ENCODE assay signal across 8 cellular contexts in the genomic region with DNA sequence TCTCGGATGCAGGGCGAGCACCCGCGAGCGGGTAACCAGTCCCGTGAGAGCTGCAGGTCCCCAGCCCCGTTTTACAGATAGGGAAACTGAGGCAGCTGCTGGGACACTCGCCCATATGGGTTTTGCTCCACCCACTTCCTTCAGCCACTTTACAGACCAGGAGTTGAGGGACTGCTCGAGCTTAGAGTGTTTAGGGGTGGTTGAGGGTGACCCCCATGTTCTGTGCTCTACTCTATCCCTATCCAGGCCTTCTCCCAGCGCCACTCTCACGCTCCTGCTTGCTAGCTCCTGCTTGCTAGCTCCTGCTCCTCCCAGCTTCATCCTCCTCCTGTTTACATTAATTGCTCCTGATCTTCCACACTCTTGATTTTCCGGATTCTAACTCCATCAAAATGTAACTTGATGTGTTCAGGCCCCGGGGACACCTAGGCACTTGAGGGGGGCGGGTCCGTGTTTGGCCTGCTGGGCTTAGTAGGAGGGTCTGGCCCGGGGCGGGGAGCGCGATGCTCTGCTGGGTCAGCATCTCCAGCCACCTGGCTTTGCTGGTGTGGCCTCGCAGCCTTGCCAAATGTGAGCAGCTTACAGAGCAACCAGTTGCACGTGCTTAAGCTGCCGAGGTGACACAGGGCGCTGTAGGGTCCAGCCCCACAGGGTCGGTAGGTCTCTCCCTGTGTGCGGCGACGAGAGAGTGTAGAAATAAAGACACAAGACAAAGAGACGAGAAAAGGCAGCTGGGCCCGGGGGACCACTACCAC. TPM values are rescaled to one million over a fixed set of nuclear protein-coding genes. Genes with fewer than 3 reads are reported as not detected.
DNase-seq lines count a peak whose midpoint lies in the region; ATAC-seq and TF ChIP-seq lines count a peak whose summit lies in the region.

No MANE protein-coding gene starts in this region.

- H3K9me3 ChIP-seq in mononuclear cell (ENCODE audit: low read depth, low read length), result no peaks in the 10 kb centered on the region

- H3K27me3 ChIP-seq in mononuclear cell (ENCODE audit: insufficient read depth, low read length), result no peaks in the 10 kb centered on the region

- H3K27ac ChIP-seq in 22Rv1, result peak overlapping the region; percentile 90; the same call in 1 of the 2 replicates

- ATAC-seq in central memory CD8-positive, alpha-beta T cell (replicated peaks; ENCODE audit: extremely low read depth, poor library complexity, severe bottlenecking), result no peak
- no peak for ATAC-seq in HG03521 (IDR thresholded peaks at IDR 0.05; ENCODE audit: unreplicated experiment)
- no peak for ATAC-seq in HG03095 (IDR thresholded peaks at IDR 0.05; ENCODE audit: unreplicated experiment)

- peaks cover 22 to 34% (median 23%) of the 10 kb centered on the region in 3 donors for H3K4me1 Mint-ChIP-seq in IgD-negative memory B cell
- H3K4me1 Mint-ChIP-seq in central memory CD8-positive, alpha-beta T cell, result peaks cover 34% of the 10 kb centered on the region

- peak overlapping the region; percentile 98 to 100 (median 99) for H3K4me3 Mint-ChIP-seq in IgD-negative memory B cell
- H3K4me3 Mint-ChIP-seq in central memory CD8-positive, alpha-beta T cell, result peak overlapping the region; percentile 99

- no peak for DNase-seq in central memory CD8-positive, alpha-beta T cell (ENCODE audit: low spot score in 2 of 2)
- no peak for DNase-seq in DMS79 treated with DMSO at 0.1 percent for 48 hours (lab: John Stamatoyannopoulos, UW)
- DNase-seq in stimulated activated CD4-positive, alpha-beta T cell treated with anti-CD3 and anti-CD28 coated beads, Interleukin-2, amount 100 ng/mL, for 24 hours, result no peak

- peaks cover 35% of the 10 kb centered on the region for H3K4me1 ChIP-seq in mononuclear cell (ENCODE audit: insufficient read depth, low read length)

- no peak for TF ChIP-seq CTCF in 22Rv1 (IDR thresholded peaks at IDR 0.05)

- no peaks in the 10 kb centered on the region for H3K9me3 Mint-ChIP-seq in IgD-negative memory B cell
- no peaks in the 10 kb centered on the region for H3K9me3 Mint-ChIP-seq in central memory CD8-positive, alpha-beta T cell

- peak overlapping the region; percentile 100 for H3K27ac Mint-ChIP-seq in IgD-negative memory B cell
- no peak overlapping the region for H3K27ac Mint-ChIP-seq in central memory CD8-positive, alpha-beta T cell (ENCODE audit: low read depth)

- H3K4me3 ChIP-seq in mononuclear cell (ENCODE audit: low read length), result peak overlapping the region; percentile 87

- peaks cover 4% of the 10 kb centered on the region for H3K27me3 Mint-ChIP-seq in IgD-negative memory B cell
- peaks cover 29% of the 10 kb centered on the region for H3K27me3 Mint-ChIP-seq in central memory CD8-positive, alpha-beta T cell

- H3K36me3 Mint-ChIP-seq in IgD-negative memory B cell, result no peaks in the 10 kb centered on the region
- H3K36me3 Mint-ChIP-seq in central memory CD8-positive, alpha-beta T cell (ENCODE audit: insufficient read depth), result peaks cover 11% of the 10 kb centered on the region

RNA-seq across cellular contexts. Expression of gene PTGES2, which starts 1.5 kb away (rescaled TPM):
- polyA plus RNA-seq in IgD-negative memory B cell, result 57.4 TPM
- total RNA-seq in mononuclear cell, result 23.7 TPM

RNA-seq across cellular contexts. Expression of gene LCN2, which starts 20.2 kb away (rescaled TPM):
- polyA plus RNA-seq in IgD-negative memory B cell, result 1.5 TPM
- 4.7 TPM for total RNA-seq in mononuclear cell

RNA-seq across cellular contexts. Expression of gene BBLN, which starts 31.1 kb away (rescaled TPM):
- 145 TPM for polyA plus RNA-seq in IgD-negative memory B cell
- total RNA-seq in mononuclear cell, result 78.1 TPM
